Comparison of ENCODE assay signal across 8 cellular contexts in genomic region chr17:48944519-48945260, GRCh38. TPM values are rescaled to one million over a fixed set of nuclear protein-coding genes. Genes with fewer than 3 reads are reported as not detected.
DNase-seq lines count a peak whose midpoint lies in the region; ATAC-seq, FAIRE-seq and TF ChIP-seq lines count a peak whose summit lies in the region.

Gene SNF8, minus strand, starts transcription at chr17:48944842. Its CDS starts 108 bp downstream, at chr17:48944734.

- peaks cover 11% of the 10 kb centered on the region for H3K4me1 ChIP-seq in smooth muscle cell (ENCODE audit: low read depth)

- H4K20me1 ChIP-seq in smooth muscle cell (ENCODE audit: low read depth) = no peaks in the 10 kb centered on the region

- WGBS in smooth muscle cell (ENCODE audit: low lambda C conversion rate) = 3% methylated on average over 47 of the region's 55 CpGs

- FAIRE-seq in bronchial epithelial cell (lab: Jason Lieb, UNC) = no peak

- in situ Hi-C loops in ACHN (cut with HindIII; ENCODE audit: low pct_ligation_motif_present, low pct_unique_long_range_greater_than_20kb, low sequenced_read_pairs) = no loop called here

- peak; percentile 89 for ATAC-seq in GM18907 (IDR thresholded peaks at IDR 0.05; ENCODE audit: unreplicated experiment)
- peak; percentile 91 for ATAC-seq in HG03159 (IDR thresholded peaks at IDR 0.05; ENCODE audit: unreplicated experiment)
- peak; percentile 91 for ATAC-seq in WTC11

- CTCF ChIA-PET in WTC11 (lab: Charles Lee) = interaction anchor here (0.6 to 3.4 kb wide), 12 partner anchors 10 to 110 kb away, joined by 3 to 22 read pairs (median 3); no protein-coding TSS in a partner anchor

- H3K36me3 Mint-ChIP-seq in WTC11 = peaks cover 6% of the 10 kb centered on the region

- peak within 1 kb of the TSS; percentile 87 for H2AFZ ChIP-seq in smooth muscle cell (ENCODE audit: low read depth)

- H3K4me3 ChIP-seq in bronchial epithelial cell (ENCODE audit: low read depth, low read length) (peak within 1 kb of the TSS; percentile 94), smooth muscle cell (peak within 1 kb of the TSS; percentile 79)

- no peaks in the 10 kb centered on the region for H3F3A ChIP-seq in smooth muscle cell (ENCODE audit: low read depth)

- H3K4me3 Mint-ChIP-seq in WTC11 = peak within 1 kb of the TSS; percentile 100

- DNase-seq in ACHN (peak; percentile 95), NCI-H2227 treated with DMSO at 0.1 percent for 48 hours (lab: John Stamatoyannopoulos, UW) (peak; percentile 84), WTC11 (ENCODE audit: low spot score) (peak; percentile 97), bronchial epithelial cell (ENCODE audit: low read depth) (peak; percentile 69), iPS-NIHi7 (ENCODE audit: extremely low spot score) (peak; percentile 98), smooth muscle cell (lab: John Stamatoyannopoulos, UW; ENCODE audit: unreplicated experiment) (peak; percentile 72)

- peaks cover 34% of the 10 kb centered on the region for H3K79me2 ChIP-seq in smooth muscle cell (ENCODE audit: low read depth)

- no peaks in the 10 kb centered on the region for H3K9me3 ChIP-seq in smooth muscle cell (replicated peaks; ENCODE audit: low read depth)

- peak within 1 kb of the TSS; percentile 97 for H3K4me2 ChIP-seq in smooth muscle cell

- H3K4me1 Mint-ChIP-seq in WTC11 = peaks cover 10% of the 10 kb centered on the region

- peak within 1 kb of the TSS; percentile 94 for H3K9ac ChIP-seq in smooth muscle cell (ENCODE audit: low read depth)

- 0 out of 2 replicates have a peak, but pooled peaks cover 3% of the 10 kb centered on the region for H3K9me3 Mint-ChIP-seq in WTC11

- POLR2A ChIA-PET in WTC11 (lab: Charles Lee) = interaction anchor here (0.6 to 1.8 kb wide), 7 partner anchors 9 to 108 kb away, joined by 3 to 10 read pairs (median 5); partner anchors contain the start of gene IGF2BP1

- peak within 1 kb of the TSS; percentile 97 for H3K27ac Mint-ChIP-seq in WTC11

- H3K27me3 ChIP-seq in bronchial epithelial cell (ENCODE audit: control insufficient read depth, insufficient read depth, low read length) (no peaks in the 10 kb centered on the region), smooth muscle cell (ENCODE audit: low read depth) (no peaks in the 10 kb centered on the region)

- TF ChIP-seq CTCF in WTC11 (IDR thresholded peaks at IDR 0.05) (no peak), bronchial epithelial cell (IDR thresholded peaks at IDR 0.05; ENCODE audit: insufficient read depth, low read length, severe bottlenecking) (no peak), smooth muscle cell (IDR thresholded peaks at IDR 0.05; ENCODE audit: borderline replicate concordance, insufficient read depth, poor library complexity, severe bottlenecking) (no peak)

- peak within 1 kb of the TSS; percentile 90 for H3K27ac ChIP-seq in smooth muscle cell (ENCODE audit: low read depth)

- H3K36me3 ChIP-seq in bronchial epithelial cell (ENCODE audit: control insufficient read depth, insufficient read depth, low read length) = peaks cover 6% of the 10 kb centered on the region
- no peaks in the 10 kb centered on the region for H3K36me3 ChIP-seq in smooth muscle cell (ENCODE audit: low read depth)

- no peaks in the 10 kb centered on the region; the same call in 1 of the 2 replicates for H3K27me3 Mint-ChIP-seq in WTC11 (ENCODE audit: low read depth)

TF ChIP-seq in WTC11, 78 proteins besides CTCF, POLR2A, EP300 and RAD21 (continues in another document):
- 0 out of 2 replicates have a peak, but pooled peaks have one; percentile 82 for TF ChIP-seq TCF7 (CRISPR knock-in tag; IDR thresholded peaks at IDR 0.05; ENCODE audit: low read depth)
- peak; percentile 98 for TF ChIP-seq CREM (CRISPR knock-in tag; IDR thresholded peaks at IDR 0.05)
- TF ChIP-seq FOXK1 (CRISPR knock-in tag; IDR thresholded peaks at IDR 0.05) = peak; percentile 88
- peak; percentile 76; the same call in 1 of the 2 replicates for TF ChIP-seq MLX (CRISPR knock-in tag; IDR thresholded peaks at IDR 0.05)
- 0 out of 2 replicates have a peak, but pooled peaks have one; percentile 48 for TF ChIP-seq STAT6 (CRISPR knock-in tag; conservative IDR thresholded peaks at IDR 0.05; ENCODE audit: low read depth)
- peak; percentile 74; the same call in 1 of the 2 replicates for TF ChIP-seq E2F4 (CRISPR knock-in tag; IDR thresholded peaks at IDR 0.05; ENCODE audit: borderline replicate concordance, low read depth)
- peak; percentile 99 for TF ChIP-seq MAX (CRISPR knock-in tag; IDR thresholded peaks at IDR 0.05)
- peak; percentile 93 for TF ChIP-seq MYBL2 (CRISPR knock-in tag; IDR thresholded peaks at IDR 0.05)
- TF ChIP-seq USF1 (CRISPR knock-in tag; IDR thresholded peaks at IDR 0.05) = peak; percentile 50; the same call in 1 of the 2 replicates
- no peak for TF ChIP-seq MXD4 (CRISPR knock-in tag; IDR thresholded peaks at IDR 0.05; ENCODE audit: borderline replicate concordance)
- no peak for TF ChIP-seq PRDM15 (CRISPR knock-in tag; IDR thresholded peaks at IDR 0.05)
- TF ChIP-seq ZNF671 (CRISPR knock-in tag; IDR thresholded peaks at IDR 0.05) = no peak
- TF ChIP-seq ATF1 (CRISPR knock-in tag; IDR thresholded peaks at IDR 0.05) = peak; percentile 95

RNA-seq across cellular contexts. Expression of gene SNF8, which starts in this region (rescaled TPM):
- total RNA-seq in WTC11 (2021) (116 to 136 TPM (median 127 TPM) in 3 replicates), bronchial epithelial cell (77.7 and 98.3 TPM in 2 replicates), smooth muscle cell (69.0 and 69.6 TPM in 2 replicates)
- 260 and 263 TPM in 2 replicates for polyA plus RNA-seq in smooth muscle cell

Comparison
In these comparisons a context has a peak if more than half of its experiments do, and no peak if none do; other contexts are left out.
1. Peak in every context shown above with its lines: DNase-seq, ATAC-seq, H3K4me3 ChIP-seq and H3K27ac ChIP-seq.